ENCODE assay signal across 9 cellular contexts in genomic region chr4:74097631-74098550, GRCh38. TPM values are rescaled to one million over a fixed set of nuclear protein-coding genes. Genes with fewer than 3 reads are reported as not detected.
DNase-seq lines count a peak whose midpoint lies in the region; ATAC-seq, FAIRE-seq and TF ChIP-seq lines count a peak whose summit lies in the region.
"Had no signal": no experiment of that assay in that cellular context is flagged by ENCODE, and none has a peak within 500 bp of the region (broad histone marks: within the 10 kb centered on the region; RNA-seq: fewer than 3 reads in every experiment).

No MANE protein-coding gene starts in this region.

- H3K27ac ChIP-seq in A549, result peak overlapping the region; percentile 96 to 99

- H3K27me3 ChIP-seq in mononuclear cell (ENCODE audit: insufficient read depth, low read length), result peaks cover 33% of the 10 kb centered on the region

- 33% methylated on average over 3 of the region's 3 CpGs for WGBS in A549 (ENCODE audit: missing lambda C conversion rate)

- TF ChIP-seq RAD21 in A549 (conservative IDR thresholded peaks at IDR 0.05 in 1 of 2, IDR thresholded peaks at IDR 0.05 in 1 of 2), result no peak

- TF ChIP-seq POLR2A in A549 (IDR thresholded peaks at IDR 0.05; ENCODE audit: low read length), result no peak

- TF ChIP-seq CTCF in A549 (IDR thresholded peaks at IDR 0.05) (no peak), choroid plexus epithelial cell (conservative IDR thresholded peaks at IDR 0.05; ENCODE audit: low read depth, low read length) (no peak)

- H3K4me1 ChIP-seq in A549 (peaks cover 43% of the 10 kb centered on the region), mononuclear cell (ENCODE audit: insufficient read depth, low read length) (peaks cover 27% of the 10 kb centered on the region)

- ATAC-seq in A549, result no peak; a peak in 1 of 6 replicates

- POLR2A ChIA-PET in A549 (lab: Yijun Ruan, JAX), result interaction anchor here (1.0 to 4.1 kb wide), 9 partner anchors 12 to 394 kb away, joined by 3 to 129 read pairs (median 16); partner anchors contain the start of genes CXCL1, CXCL3 and CXCL5

- peak overlapping the region; percentile 93 for H3K4me2 ChIP-seq in A549

- no peak for FAIRE-seq in A549 (lab: Jason Lieb, UNC)

- DNase-seq in A549 (ENCODE audit: low read depth in 1 of 2, low spot score in 1 of 2) (peak in 1 of 2 experiments; percentile 59), HK-2 (ENCODE audit: unreplicated experiment) (peak; percentile 53), choroid plexus epithelial cell (ENCODE audit: low read depth) (peak; percentile 40), NCI-H524 treated with DMSO at 0.1 percent for 48 hours (lab: John Stamatoyannopoulos, UW) (no peak), NCI-H2029 (lab: John Stamatoyannopoulos, UW) (no peak), GM19238 (ENCODE audit: insufficient read length, low spot score) (no peak)
- DNase-seq in activated CD8-positive, alpha-beta memory T cell treated with anti-CD3 and anti-CD28 coated beads, Interleukin-2, amount 50 U/mL, for 4 hours, result no peak
- DNase-seq: RPMI8226 had no signal

- H3K9me3 ChIP-seq in A549, result no peaks in the 10 kb centered on the region
- H3K9me3 ChIP-seq in mononuclear cell (ENCODE audit: low read depth, low read length), result no peaks in the 10 kb centered on the region

- TF ChIP-seq EP300 in A549 (IDR thresholded peaks at IDR 0.05), result no peak

- CTCF ChIA-PET in A549 (lab: Yijun Ruan, JAX), result interaction anchor here (0.7 to 7.7 kb wide), 12 partner anchors 11 to 435 kb away, joined by 3 to 40 read pairs (median 5); partner anchors contain the start of gene CXCL5

- H3K4me3 ChIP-seq in A549, result peak overlapping the region; percentile 85
- peak overlapping the region; percentile 71 for H3K4me3 ChIP-seq in choroid plexus epithelial cell (ENCODE audit: low read depth, low read length)
- peak overlapping the region; percentile 38 for H3K4me3 ChIP-seq in mononuclear cell (ENCODE audit: low read length)

TF ChIP-seq in A549, 52 proteins besides CTCF, POLR2A, EP300 and RAD21 (continues in another document):
- TF ChIP-seq POLR2AphosphoS2 (conservative IDR thresholded peaks at IDR 0.05; ENCODE audit: low read length), result peak; percentile 80; the same call in 1 of the 2 replicates
- TF ChIP-seq, protein P1, sequence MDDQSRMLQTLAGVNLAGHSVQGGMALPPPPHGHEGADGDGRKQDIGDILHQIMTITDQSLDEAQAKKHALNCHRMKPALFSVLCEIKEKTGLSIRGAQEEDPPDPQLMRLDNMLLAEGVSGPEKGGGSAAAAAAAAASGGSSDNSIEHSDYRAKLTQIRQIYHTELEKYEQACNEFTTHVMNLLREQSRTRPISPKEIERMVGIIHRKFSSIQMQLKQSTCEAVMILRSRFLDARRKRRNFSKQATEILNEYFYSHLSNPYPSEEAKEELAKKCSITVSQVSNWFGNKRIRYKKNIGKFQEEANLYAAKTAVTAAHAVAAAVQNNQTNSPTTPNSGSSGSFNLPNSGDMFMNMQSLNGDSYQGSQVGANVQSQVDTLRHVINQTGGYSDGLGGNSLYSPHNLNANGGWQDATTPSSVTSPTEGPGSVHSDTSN (IDR thresholded peaks at IDR 0.05), result no peak
- TF ChIP-seq CEBPB (IDR thresholded peaks at IDR 0.05), result no peak
- peak; percentile 83 for TF ChIP-seq TFCP2L1 (CRISPR knock-in tag; IDR thresholded peaks at IDR 0.05)
- TF ChIP-seq ELK1 (IDR thresholded peaks at IDR 0.05; ENCODE audit: low read depth, low read length), result no peak
- TF ChIP-seq MAFK (IDR thresholded peaks at IDR 0.05; ENCODE audit: partially characterized antibody), result no peak
- TF ChIP-seq, protein P2, sequence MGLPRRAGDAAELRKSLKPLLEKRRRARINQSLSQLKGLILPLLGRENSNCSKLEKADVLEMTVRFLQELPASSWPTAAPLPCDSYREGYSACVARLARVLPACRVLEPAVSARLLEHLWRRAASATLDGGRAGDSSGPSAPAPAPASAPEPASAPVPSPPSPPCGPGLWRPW (IDR thresholded peaks at IDR 0.05), result no peak
- no peak for TF ChIP-seq CHD4 (IDR thresholded peaks at IDR 0.05; ENCODE audit: borderline replicate concordance)
- peak; percentile 91 for TF ChIP-seq TP53 (CRISPR knock-in tag; IDR thresholded peaks at IDR 0.05)
- TF ChIP-seq, protein P3, sequence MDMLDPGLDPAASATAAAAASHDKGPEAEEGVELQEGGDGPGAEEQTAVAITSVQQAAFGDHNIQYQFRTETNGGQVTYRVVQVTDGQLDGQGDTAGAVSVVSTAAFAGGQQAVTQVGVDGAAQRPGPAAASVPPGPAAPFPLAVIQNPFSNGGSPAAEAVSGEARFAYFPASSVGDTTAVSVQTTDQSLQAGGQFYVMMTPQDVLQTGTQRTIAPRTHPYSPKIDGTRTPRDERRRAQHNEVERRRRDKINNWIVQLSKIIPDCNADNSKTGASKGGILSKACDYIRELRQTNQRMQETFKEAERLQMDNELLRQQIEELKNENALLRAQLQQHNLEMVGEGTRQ (IDR thresholded peaks at IDR 0.05), result no peak
- TF ChIP-seq, protein P4, sequence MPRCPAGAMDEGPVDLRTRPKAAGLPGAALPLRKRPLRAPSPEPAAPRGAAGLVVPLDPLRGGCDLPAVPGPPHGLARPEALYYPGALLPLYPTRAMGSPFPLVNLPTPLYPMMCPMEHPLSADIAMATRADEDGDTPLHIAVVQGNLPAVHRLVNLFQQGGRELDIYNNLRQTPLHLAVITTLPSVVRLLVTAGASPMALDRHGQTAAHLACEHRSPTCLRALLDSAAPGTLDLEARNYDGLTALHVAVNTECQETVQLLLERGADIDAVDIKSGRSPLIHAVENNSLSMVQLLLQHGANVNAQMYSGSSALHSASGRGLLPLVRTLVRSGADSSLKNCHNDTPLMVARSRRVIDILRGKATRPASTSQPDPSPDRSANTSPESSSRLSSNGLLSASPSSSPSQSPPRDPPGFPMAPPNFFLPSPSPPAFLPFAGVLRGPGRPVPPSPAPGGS (IDR thresholded peaks at IDR 0.05), result no peak
- TF ChIP-seq JUN (IDR thresholded peaks at IDR 0.05), result peak in 1 of 2 experiments; percentile 47; a peak in 2 of 5 replicates
- no peak for TF ChIP-seq PHF8 (IDR thresholded peaks at IDR 0.05; ENCODE audit: borderline replicate concordance, low read depth)
- TF ChIP-seq, protein P5, sequence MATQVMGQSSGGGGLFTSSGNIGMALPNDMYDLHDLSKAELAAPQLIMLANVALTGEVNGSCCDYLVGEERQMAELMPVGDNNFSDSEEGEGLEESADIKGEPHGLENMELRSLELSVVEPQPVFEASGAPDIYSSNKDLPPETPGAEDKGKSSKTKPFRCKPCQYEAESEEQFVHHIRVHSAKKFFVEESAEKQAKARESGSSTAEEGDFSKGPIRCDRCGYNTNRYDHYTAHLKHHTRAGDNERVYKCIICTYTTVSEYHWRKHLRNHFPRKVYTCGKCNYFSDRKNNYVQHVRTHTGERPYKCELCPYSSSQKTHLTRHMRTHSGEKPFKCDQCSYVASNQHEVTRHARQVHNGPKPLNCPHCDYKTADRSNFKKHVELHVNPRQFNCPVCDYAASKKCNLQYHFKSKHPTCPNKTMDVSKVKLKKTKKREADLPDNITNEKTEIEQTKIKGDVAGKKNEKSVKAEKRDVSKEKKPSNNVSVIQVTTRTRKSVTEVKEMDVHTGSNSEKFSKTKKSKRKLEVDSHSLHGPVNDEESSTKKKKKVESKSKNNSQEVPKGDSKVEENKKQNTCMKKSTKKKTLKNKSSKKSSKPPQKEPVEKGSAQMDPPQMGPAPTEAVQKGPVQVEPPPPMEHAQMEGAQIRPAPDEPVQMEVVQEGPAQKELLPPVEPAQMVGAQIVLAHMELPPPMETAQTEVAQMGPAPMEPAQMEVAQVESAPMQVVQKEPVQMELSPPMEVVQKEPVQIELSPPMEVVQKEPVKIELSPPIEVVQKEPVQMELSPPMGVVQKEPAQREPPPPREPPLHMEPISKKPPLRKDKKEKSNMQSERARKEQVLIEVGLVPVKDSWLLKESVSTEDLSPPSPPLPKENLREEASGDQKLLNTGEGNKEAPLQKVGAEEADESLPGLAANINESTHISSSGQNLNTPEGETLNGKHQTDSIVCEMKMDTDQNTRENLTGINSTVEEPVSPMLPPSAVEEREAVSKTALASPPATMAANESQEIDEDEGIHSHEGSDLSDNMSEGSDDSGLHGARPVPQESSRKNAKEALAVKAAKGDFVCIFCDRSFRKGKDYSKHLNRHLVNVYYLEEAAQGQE (IDR thresholded peaks at IDR 0.05), result no peak
- TF ChIP-seq CBX2 (IDR thresholded peaks at IDR 0.05; ENCODE audit: borderline replicate concordance, low read depth), result no peak
- peak; percentile 64 for TF ChIP-seq RARB (CRISPR knock-in tag; IDR thresholded peaks at IDR 0.05)
- TF ChIP-seq KDM1A (IDR thresholded peaks at IDR 0.05; ENCODE audit: low read depth), result no peak
- TF ChIP-seq HDAC2 (IDR thresholded peaks at IDR 0.05), result no peak
- TF ChIP-seq HOXA7 (CRISPR knock-in tag; IDR thresholded peaks at IDR 0.05), result peak; percentile 76
- TF ChIP-seq NPAS2 (CRISPR knock-in tag; IDR thresholded peaks at IDR 0.05; ENCODE audit: borderline replicate concordance), result no peak
- no peak for TF ChIP-seq EHMT2 (IDR thresholded peaks at IDR 0.05; ENCODE audit: low read depth)
- peak; percentile 96 for TF ChIP-seq FOSB (CRISPR knock-in tag; IDR thresholded peaks at IDR 0.05)
- no peak for TF ChIP-seq EHF (CRISPR knock-in tag; IDR thresholded peaks at IDR 0.05)

RNA-seq across cellular contexts. Expression of gene CXCL2, which starts 1.1 kb away (rescaled TPM):
- polyA plus RNA-seq in A549 (2011; rRNA removed) (59.5 and 122 TPM in 2 replicates), A549 (2017; fragmentation: RNase III; extraction: RNeasy Plus Mini Kit Qiagen cat#74134 plus additional on column Dnase treatment) (9.3 to 10.6 TPM (median 9.4 TPM) in 3 replicates)
- polyA plus RNA-seq in A549 (2012; cell fraction: cytosol; rRNA removed), result 75.6 and 94.7 TPM in 2 replicates
- polyA plus RNA-seq in A549 (2012; cell fraction: nucleus; rRNA removed), result 202 and 263 TPM in 2 replicates
- 17.2 and 37.1 TPM in 2 replicates for polyA minus RNA-seq in A549 (2011; rRNA and poly(A)+ RNA removed)
- 264 TPM for total RNA-seq in mononuclear cell

RNA-seq across cellular contexts. Expression of gene CXCL3, which starts 59.4 kb away (rescaled TPM):
- polyA plus RNA-seq in A549 (2011; rRNA removed) (14.9 and 17.9 TPM in 2 replicates), A549 (2017; fragmentation: RNase III; extraction: RNeasy Plus Mini Kit Qiagen cat#74134 plus additional on column Dnase treatment) (5.1 to 5.5 TPM (median 5.2 TPM) in 3 replicates)
- polyA plus RNA-seq in A549 (2012; cell fraction: cytosol; rRNA removed), result 16.5 and 19.9 TPM in 2 replicates
- 19.9 and 29.2 TPM in 2 replicates for polyA plus RNA-seq in A549 (2012; cell fraction: nucleus; rRNA removed)
- 7.2 and 7.9 TPM in 2 replicates for polyA minus RNA-seq in A549 (2011; rRNA and poly(A)+ RNA removed)
- total RNA-seq in mononuclear cell, result 46.6 TPM

Comparison
In these comparisons a context has a peak if more than half of its experiments do, and no peak if none do; other contexts are left out.
1. DNase-seq: peak in HK-2 (single experiment) and choroid plexus epithelial cell (single experiment); none in NCI-H524 treated with DMSO at 0.1 percent for 48 hours (single experiment), activated CD8-positive, alpha-beta memory T cell treated with anti-CD3 and anti-CD28 coated beads, Interleukin-2, amount 50 U/mL, for 4 hours (single experiment), NCI-H2029 (single experiment) and GM19238 (single experiment).
2. Peak in every context shown above with its lines, with median percentiles within 50 percentile points of each other: H3K4me3 ChIP-seq.